Comparison of ENCODE assay signal across 8 cellular contexts in the genomic region with DNA sequence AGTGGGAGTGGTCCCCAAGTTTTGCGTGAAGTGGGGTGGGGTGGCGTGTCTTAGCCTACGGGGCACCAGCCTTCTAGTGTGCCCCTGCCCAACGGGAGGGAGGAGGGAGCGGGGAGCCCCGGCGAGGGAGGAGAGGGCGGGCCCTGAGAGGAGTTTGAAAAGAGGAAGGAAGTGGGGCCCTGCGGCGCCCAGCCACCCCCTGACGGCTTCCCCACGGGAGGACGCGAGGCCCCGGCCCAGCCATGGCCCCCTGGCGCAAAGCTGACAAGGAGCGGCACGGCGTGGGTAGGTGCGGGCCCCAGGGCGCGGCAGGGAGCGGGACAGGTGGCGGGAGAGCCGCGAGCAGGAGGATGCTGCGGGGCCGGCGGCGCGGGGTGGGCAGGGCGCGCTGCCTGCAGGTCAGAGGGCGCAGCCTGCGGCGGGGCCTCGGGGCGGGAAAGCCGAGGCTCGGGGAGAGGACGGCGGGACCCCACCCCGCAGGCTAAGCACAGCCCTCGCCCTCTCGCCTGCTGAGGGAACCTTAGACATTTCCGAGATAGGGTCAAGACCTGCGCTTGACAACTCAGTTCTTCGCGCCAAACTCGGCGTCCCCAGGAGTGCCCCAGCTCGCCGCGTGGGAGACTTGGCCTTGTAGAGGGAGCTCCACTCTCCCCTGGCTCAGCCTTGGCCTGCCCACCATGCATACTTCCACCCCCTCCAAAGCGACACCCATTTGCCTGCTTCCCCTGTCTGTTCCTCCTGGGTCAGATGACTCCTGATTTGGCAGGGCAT. TPM values are rescaled to one million over a fixed set of nuclear protein-coding genes. Genes with fewer than 3 reads are reported as not detected.
DNase-seq lines count a peak whose midpoint lies in the region; ATAC-seq lines count a peak whose summit lies in the region.

Gene DOCK2 (plus strand): TSS at position 191 of the 771 bp plus-strand sequence. CDS start 52 bp downstream, at position 243.

- peaks cover 3% of the 10 kb centered on the region for H3K9me3 ChIP-seq in iPS-15b (ENCODE audit: control insufficient read depth, insufficient read depth, low read length)

- peaks cover 6% of the 10 kb centered on the region for H3K27me3 ChIP-seq in iPS-15b (ENCODE audit: control insufficient read depth, insufficient read depth, low read length)

- no peaks in the 10 kb centered on the region for H3K4me1 ChIP-seq in iPS-15b (ENCODE audit: control insufficient read depth, insufficient read depth, low read length)

- ATAC-seq in GM18498 (IDR thresholded peaks at IDR 0.05; ENCODE audit: unreplicated experiment), result peak; percentile 94
- ATAC-seq in HG02798 (IDR thresholded peaks at IDR 0.05; ENCODE audit: poor library complexity, unreplicated experiment), result peak; percentile 92

- H3K36me3 ChIP-seq in iPS-15b (ENCODE audit: control insufficient read depth, insufficient read depth, low read length), result no peaks in the 10 kb centered on the region

- H3K4me3 ChIP-seq in iPS-15b (ENCODE audit: low read depth, low read length), result peak within 1 kb of the TSS; percentile 75

- H3K9ac ChIP-seq in iPS-15b (ENCODE audit: low read depth, low read length), result peak within 1 kb of the TSS; percentile 55

- DNase-seq in RPMI7951 (ENCODE audit: low read depth) (peak; percentile 14), COR-L47 (lab: John Stamatoyannopoulos, UW) (no peak), NCI-H2171 treated with DMSO at 0.1 percent for 48 hours (lab: John Stamatoyannopoulos, UW) (no peak)
- DNase-seq in activated naive CD4-positive, alpha-beta T cell treated with Interleukin-2 at 50 U/mL for 16 hours, result peak; percentile 68
- DNase-seq in stimulated activated CD4-positive, alpha-beta T cell treated with anti-CD3 and anti-CD28 coated beads, Interleukin-1b, Interleukin-23, amount 100 ng/mL, for 24 hours (ENCODE audit: low read depth in 4 of 4, low spot score in 1 of 4), result peak in 3 of 4 experiments; percentile 30 to 71 (median 54)

RNA-seq across cellular contexts. Expression of gene DOCK2, which starts in this region (rescaled TPM):
- total RNA-seq in RPMI7951 (2014; rRNA removed; shearing (Covaris generic)), result 12.5 and 13.0 TPM in 2 replicates

Comparison
In these comparisons a context has a peak if more than half of its experiments do, and no peak if none do; other contexts are left out.
1. DNase-seq: peak in RPMI7951 (single experiment), activated naive CD4-positive, alpha-beta T cell treated with Interleukin-2 at 50 U/mL for 16 hours (single experiment) and stimulated activated CD4-positive, alpha-beta T cell treated with anti-CD3 and anti-CD28 coated beads, Interleukin-1b, Interleukin-23, amount 100 ng/mL, for 24 hours (3 of 4); none in COR-L47 (single experiment) and NCI-H2171 treated with DMSO at 0.1 percent for 48 hours (single experiment).